In the genomic region with DNA sequence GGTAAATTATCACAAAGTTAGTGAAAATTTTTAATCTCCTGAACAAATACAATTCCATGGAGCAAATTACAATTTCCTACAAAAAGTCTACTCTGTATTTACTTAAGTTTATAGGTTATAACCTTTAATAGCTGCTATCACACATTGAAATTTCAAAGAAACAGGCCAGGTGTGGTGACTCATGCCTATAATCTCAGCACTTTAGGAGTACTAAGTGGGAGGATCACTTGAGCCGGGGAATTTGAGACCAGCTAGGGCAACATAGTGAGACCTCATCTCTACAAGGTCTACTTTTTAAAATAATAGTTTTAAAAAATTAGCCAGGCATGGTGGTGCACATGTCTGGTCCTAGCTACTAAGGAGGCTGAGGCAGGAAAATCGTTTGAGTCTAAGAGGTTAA, we compare ENCODE assay signal across 24 cellular contexts.
"Had no signal": no experiment of that assay in that cellular context is flagged by ENCODE, and none has a peak within 500 bp of the region (broad histone marks: within the 10 kb centered on the region; RNA-seq: fewer than 3 reads in every experiment).

No MANE protein-coding gene starts in this region.

- H3K4me1 Mint-ChIP-seq: activated CD4-positive, alpha-beta memory T cell treated with anti-CD3 and anti-CD28 coated beads, Interleukin-2, amount 10 ng/mL, durations not matched to agents 7 days and 5 days; activated naive CD4-positive, alpha-beta T cell treated with anti-CD3 and anti-CD28 coated beads, Interleukin-2, amount 10 ng/mL, durations not matched to agents 7 days and 5 days; nephron; stimulated activated effector memory CD8-positive, alpha-beta T cell treated with anti-CD3 and anti-CD28 coated beads, Interleukin-12 subunit alpha, Interleukin-12 subunit beta, amount 100 ng/mL, for 72 hours had no signal

- H3K9me3 Mint-ChIP-seq: activated CD4-positive, alpha-beta memory T cell treated with anti-CD3 and anti-CD28 coated beads, Interleukin-2, amount 10 ng/mL, durations not matched to agents 7 days and 5 days; activated naive CD4-positive, alpha-beta T cell treated with anti-CD3 and anti-CD28 coated beads, Interleukin-2, amount 10 ng/mL, durations not matched to agents 7 days and 5 days; stimulated activated effector memory CD8-positive, alpha-beta T cell treated with anti-CD3 and anti-CD28 coated beads, Interleukin-12 subunit alpha, Interleukin-12 subunit beta, amount 100 ng/mL, for 72 hours had no signal

- H3K36me3 ChIP-seq: heart right ventricle, left ventricle myocardium inferior, right lobe of liver, stomach, suprapubic skin, uterus had no signal

- H3K9ac ChIP-seq: parathyroid adenoma had no signal

- H3K79me2 ChIP-seq: parathyroid adenoma had no signal

- H3K4me3 ChIP-seq: heart right ventricle, left ventricle myocardium inferior, right lobe of liver, skin epidermis, stomach, suprapubic skin, uterus had no signal

- H3K27ac ChIP-seq: heart right ventricle, left ventricle myocardium inferior, parathyroid adenoma, right lobe of liver, skin epidermis, stomach, suprapubic skin, uterus, VCaP had no signal

- DNase-seq: activated CD4-positive, alpha-beta memory T cell treated with anti-CD3 and anti-CD28 coated beads, Interleukin-2, amount 10 ng/mL, durations not matched to agents 7 days and 5 days; activated CD4-positive, alpha-beta T cell treated with anti-CD3 and anti-CD28 coated beads, Interleukin-2, amount 10 ng/mL, durations not matched to agents 24 days and 14 days; activated CD8-positive, alpha-beta memory T cell treated with anti-CD3 and anti-CD28 coated beads, Interleukin-2, amount 10 ng/mL, durations not matched to agents 7 days and 5 days; activated effector memory CD4-positive, alpha-beta T cell treated with anti-CD3 and anti-CD28 coated beads, Interleukin-2, amount 50 U/mL, for 16 hours; activated naive CD4-positive, alpha-beta T cell treated with anti-CD3 and anti-CD28 coated beads, Interleukin-2, amount 10 ng/mL, durations not matched to agents 7 days and 5 days; activated T-cell treated with anti-CD3 and anti-CD28 coated beads for 4 hours; amygdala; cerebellar nuclear complex; heart right ventricle; left ventricle myocardium inferior; midbrain; right lobe of liver; stimulated activated CD4-positive, alpha-beta T cell treated with anti-CD3 and anti-CD28 coated beads, Interleukin-2, amount 100 ng/mL, for 24 hours; stomach; trophoblast cell; uterus had no signal

- H3K27ac Mint-ChIP-seq: activated CD4-positive, alpha-beta memory T cell treated with anti-CD3 and anti-CD28 coated beads, Interleukin-2, amount 10 ng/mL, durations not matched to agents 7 days and 5 days; activated CD4-positive, alpha-beta T cell treated with anti-CD3 and anti-CD28 coated beads, Interleukin-2, amount 10 ng/mL, durations not matched to agents 24 days and 14 days; activated CD8-positive, alpha-beta memory T cell treated with anti-CD3 and anti-CD28 coated beads, Interleukin-2, amount 10 ng/mL, durations not matched to agents 7 days and 5 days; activated naive CD4-positive, alpha-beta T cell treated with anti-CD3 and anti-CD28 coated beads, Interleukin-2, amount 10 ng/mL, durations not matched to agents 7 days and 5 days; nephron; stimulated activated effector memory CD8-positive, alpha-beta T cell treated with anti-CD3 and anti-CD28 coated beads, Interleukin-12 subunit alpha, Interleukin-12 subunit beta, amount 100 ng/mL, for 72 hours; T-helper 2 cell treated with Interferon-gamma antibody and Interleukin-4, amounts not matched to agents 5 μg/mL and 100 μg/mL, for 36 hours had no signal

- H3K36me3 Mint-ChIP-seq: activated CD8-positive, alpha-beta memory T cell treated with anti-CD3 and anti-CD28 coated beads, Interleukin-2, amount 10 ng/mL, durations not matched to agents 7 days and 5 days; activated naive CD4-positive, alpha-beta T cell treated with anti-CD3 and anti-CD28 coated beads, Interleukin-2, amount 10 ng/mL, durations not matched to agents 7 days and 5 days; stimulated activated effector memory CD8-positive, alpha-beta T cell treated with anti-CD3 and anti-CD28 coated beads, Interleukin-12 subunit alpha, Interleukin-12 subunit beta, amount 100 ng/mL, for 72 hours had no signal

- H3K9me3 ChIP-seq: right lobe of liver, suprapubic skin, uterus had no signal

- H2AFZ ChIP-seq: parathyroid adenoma had no signal

- H3K4me3 Mint-ChIP-seq: activated CD4-positive, alpha-beta memory T cell treated with anti-CD3 and anti-CD28 coated beads, Interleukin-2, amount 10 ng/mL, durations not matched to agents 7 days and 5 days; activated CD4-positive, alpha-beta T cell treated with anti-CD3 and anti-CD28 coated beads, Interleukin-2, amount 10 ng/mL, durations not matched to agents 24 days and 14 days; activated CD8-positive, alpha-beta memory T cell treated with anti-CD3 and anti-CD28 coated beads, Interleukin-2, amount 10 ng/mL, durations not matched to agents 7 days and 5 days; activated naive CD4-positive, alpha-beta T cell treated with anti-CD3 and anti-CD28 coated beads, Interleukin-2, amount 10 ng/mL, durations not matched to agents 7 days and 5 days; nephron; stimulated activated effector memory CD8-positive, alpha-beta T cell treated with anti-CD3 and anti-CD28 coated beads, Interleukin-12 subunit alpha, Interleukin-12 subunit beta, amount 100 ng/mL, for 72 hours; T-helper 2 cell treated with Interferon-gamma antibody and Interleukin-4, amounts not matched to agents 5 μg/mL and 100 μg/mL, for 36 hours had no signal

- H3K4me1 ChIP-seq: left ventricle myocardium inferior, parathyroid adenoma, suprapubic skin, uterus had no signal

- FAIRE-seq: keratinocyte had no signal

- H3K27me3 ChIP-seq: right lobe of liver, stomach, suprapubic skin, uterus had no signal

- ATAC-seq: activated CD8-positive, alpha-beta memory T cell treated with anti-CD3 and anti-CD28 coated beads, Interleukin-2, amount 10 ng/mL, durations not matched to agents 7 days and 5 days; heart right ventricle; right lobe of liver; stimulated activated effector memory CD8-positive, alpha-beta T cell treated with anti-CD3 and anti-CD28 coated beads, Interleukin-12 subunit alpha, Interleukin-12 subunit beta, amount 100 ng/mL, for 72 hours had no signal
